In genomic region chr6:170292111-170292777, GRCh38 we compare ENCODE assay signal across 1 cellular context.
A peak's percentile ranks its signal among the peaks of the same experiment; 100 is the strongest.
TF ChIP-seq lines count a peak whose summit lies in the region.

No MANE protein-coding gene starts in this region.

TF ChIP-seq in K562, 482 proteins besides CTCF, POLR2A, EP300 and RAD21 (continued from another document):
- no peak for TF ChIP-seq ZNF41 (CRISPR knock-in tag; conservative IDR thresholded peaks at IDR 0.05)
- TF ChIP-seq USF1 (CRISPR knock-in tag; IDR thresholded peaks at IDR 0.05): peak; percentile 79
- TF ChIP-seq ID3 (CRISPR knock-in tag; IDR thresholded peaks at IDR 0.05): no peak
- 0 out of 2 replicates have a peak, but pooled peaks have one; percentile 20 for TF ChIP-seq ID3 (tag; IDR thresholded peaks at IDR 0.05)
- no peak for TF ChIP-seq SFPQ (IDR thresholded peaks at IDR 0.05; ENCODE audit: low read depth, low read length)
- no peak for TF ChIP-seq PHF20 (IDR thresholded peaks at IDR 0.05; ENCODE audit: partially characterized antibody)
- no peak for TF ChIP-seq LEF1 (IDR thresholded peaks at IDR 0.05)
